Comparison of ENCODE assay signal across 19 cellular contexts in genomic region chr1:112688781-112689193, GRCh38. TPM values are rescaled to one million over a fixed set of nuclear protein-coding genes. Genes with fewer than 3 reads are reported as not detected.
DNase-seq lines count a peak whose midpoint lies in the region; ATAC-seq and TF ChIP-seq lines count a peak whose summit lies in the region.
"Had no signal": no experiment of that assay in that cellular context is flagged by ENCODE, and none has a peak within 500 bp of the region (broad histone marks: within the 10 kb centered on the region; RNA-seq: fewer than 3 reads in every experiment).

No MANE protein-coding gene starts in this region.

- ATAC-seq in lower lobe of right lung (no peak), HG03039 (IDR thresholded peaks at IDR 0.05; ENCODE audit: unreplicated experiment) (no peak), left lobe of liver (no peak), HG02938 (IDR thresholded peaks at IDR 0.05; ENCODE audit: unreplicated experiment) (no peak)
- ATAC-seq: foreskin keratinocyte, GM12878, left lung had no signal

- no peak for TF ChIP-seq POLR2A in spleen (IDR thresholded peaks at IDR 0.05)

- H3K27me3 ChIP-seq in lower lobe of right lung (ENCODE audit: low read depth) (no peaks in the 10 kb centered on the region), spleen (replicated peaks in 1 of 7) (no peaks in the 10 kb centered on the region)
- H3K27me3 ChIP-seq: ascending aorta, BE2C, colonic mucosa, foreskin keratinocyte, left lung had no signal

- DNase-seq in RWPE1 (ENCODE audit: low spot score) (no peak), choroid plexus epithelial cell (ENCODE audit: low read depth) (peak; percentile 67), lower lobe of right lung (no peak), spleen (no peak), left lobe of liver (ENCODE audit: low spot score) (no peak)
- DNase-seq: activated effector memory CD4-positive, alpha-beta T cell treated with anti-CD3 and anti-CD28 coated beads, Interleukin-2, amount 50 U/mL, for 16 hours; BE2C; colonic mucosa; foreskin keratinocyte; GDM1; naive B cell; NCI-H2081; NCI-H524; T-helper 2 cell had no signal

- H3K4me3 ChIP-seq in choroid plexus epithelial cell (ENCODE audit: low read depth, low read length) (no peak overlapping the region), lower lobe of right lung (no peak overlapping the region), spleen (no peak overlapping the region)
- H3K4me3 ChIP-seq: ascending aorta, colonic mucosa, GM12878, left lung had no signal

- TF ChIP-seq CTCF in RWPE1 (conservative IDR thresholded peaks at IDR 0.05; ENCODE audit: low read depth) (no peak), choroid plexus epithelial cell (conservative IDR thresholded peaks at IDR 0.05; ENCODE audit: low read depth, low read length) (no peak), lower lobe of right lung (IDR thresholded peaks at IDR 0.05) (no peak), spleen (IDR thresholded peaks at IDR 0.05 in 8 of 11, conservative IDR thresholded peaks at IDR 0.05 in 3 of 11) (no peak)

- no peaks in the 10 kb centered on the region for H3K4me1 ChIP-seq in lower lobe of right lung
- H3K4me1 ChIP-seq in spleen, result peaks cover 0 to 29% (median 7%) of the 10 kb centered on the region in 6 donors
- H3K4me1 ChIP-seq: ascending aorta, BE2C, colonic mucosa, left lung had no signal

- 82 to 94% (median 85%) methylated on average over 13 of the region's 13 CpGs for WGBS in spleen, 5 donors

- intact Hi-C loops in lower lobe of right lung (cut with DNase I) (no loop called here), spleen (cut with DNase I; ENCODE audit: low total_unique reads) (no loop called here)

- H3K36me3 ChIP-seq in lower lobe of right lung (peaks cover 45% of the 10 kb centered on the region), spleen (peaks cover 0 to 63% (median 37%) of the 10 kb centered on the region in 6 donors)
- H3K36me3 ChIP-seq: colonic mucosa had no signal

- peak overlapping the region; percentile 80 for H3K27ac ChIP-seq in RWPE1
- peak overlapping the region; percentile 2 for H3K27ac ChIP-seq in lower lobe of right lung
- H3K27ac ChIP-seq in spleen, result peak overlapping the region in 6 of 8 donors; percentile 5 to 32 (median 18)
- H3K27ac ChIP-seq: ascending aorta, colonic mucosa, left lung had no signal

- CTCF ChIA-PET in RWPE1 (lab: Yijun Ruan, JAX), result no interaction called here

- H3K9me3 ChIP-seq in lower lobe of right lung (no peaks in the 10 kb centered on the region), spleen (no peaks in the 10 kb centered on the region)
- H3K9me3 ChIP-seq: ascending aorta, BE2C, colonic mucosa, left lung had no signal

- POLR2A ChIA-PET in RWPE1 (lab: Yijun Ruan, JAX; ENCODE audit: low non-redundant PET), result no interaction called here

RNA-seq across cellular contexts. Expression of gene MOV10, which starts 14.3 kb away (rescaled TPM):
- total RNA-seq in lower lobe of right lung, result 72.3 TPM
- total RNA-seq in spleen, result 10 to 100 TPM; 45.5 to 92.3 (median 60.2) TPM
- polyA plus RNA-seq in spleen, result 10 to 100 TPM; 23.5 to 62.5 (median 50.8) TPM
- total RNA-seq in left lobe of liver, result 44.3 TPM

RNA-seq across cellular contexts. Expression of gene RHOC, which starts 18.1 kb away (rescaled TPM):
- total RNA-seq in lower lobe of right lung (126 TPM), spleen (100 to 1,000 TPM; 125 to 292 (median 210) TPM), left lobe of liver (55.3 TPM)
- polyA plus RNA-seq in spleen, result 100 to 1,000 TPM; 120 to 323 (median 153) TPM

RNA-seq across cellular contexts. Expression of gene PPM1J, which starts 26.3 kb away (rescaled TPM):
- total RNA-seq in lower lobe of right lung (0.30 TPM), spleen (1 to 10 TPM in 5 of 7 donors, under 1 TPM in 2; 0.51 to 1.8 (median 1.3) TPM), left lobe of liver (0.33 TPM)
- polyA plus RNA-seq in spleen, result 1 to 10 TPM; 1.3 to 1.9 (median 1.5) TPM

Comparison
In these comparisons a context has a peak if more than half of its experiments do, and no peak if none do; other contexts are left out.
1. H3K27ac ChIP-seq: peak in every context shown above with its lines; median percentile 80 in RWPE1; 18 in spleen; 2 in lower lobe of right lung.